9 cellular contexts compared by ENCODE assay signal in the genomic region with DNA sequence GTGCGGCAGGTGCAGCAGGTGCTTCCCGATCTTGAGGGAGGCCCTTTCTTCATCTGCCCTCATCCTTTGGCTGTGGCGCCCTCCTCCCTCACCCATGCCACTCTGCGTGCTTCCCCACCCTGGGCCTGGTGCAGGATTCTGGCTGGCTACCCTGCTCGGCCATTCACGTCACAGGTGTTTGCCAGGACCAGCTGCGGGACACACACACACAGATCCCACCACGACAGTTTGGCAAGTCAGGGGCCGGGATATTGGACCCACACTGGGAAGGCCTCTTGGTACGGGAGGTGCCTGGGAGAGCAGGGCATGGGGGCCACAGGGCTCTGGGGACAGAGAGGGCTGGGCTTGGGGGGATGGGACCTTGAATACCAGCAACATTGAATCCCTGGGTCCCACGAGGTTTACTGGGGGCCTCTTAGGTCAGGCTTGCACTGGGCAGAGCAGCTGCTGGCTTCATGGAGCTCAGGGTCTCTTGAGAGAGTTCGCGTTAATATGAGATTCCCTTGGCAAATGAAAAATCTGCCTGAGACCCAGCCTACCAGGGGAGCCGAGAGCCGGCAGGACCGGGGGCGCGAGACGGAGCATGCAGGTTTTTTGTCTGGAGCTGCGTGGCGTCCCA. TPM values are rescaled to one million over a fixed set of nuclear protein-coding genes. Genes with fewer than 3 reads are reported as not detected.
DNase-seq lines count a peak whose midpoint lies in the region; ATAC-seq and TF ChIP-seq lines count a peak whose summit lies in the region.
"Had no signal": no experiment of that assay in that cellular context is flagged by ENCODE, and none has a peak within 500 bp of the region (broad histone marks: within the 10 kb centered on the region; RNA-seq: fewer than 3 reads in every experiment).

No MANE protein-coding gene starts in this region.

- no peak for ATAC-seq in stimulated activated naive CD8-positive, alpha-beta T cell treated with anti-CD3 and anti-CD28 coated beads, Interleukin-15, Interleukin-2, amounts not matched to agents 100 U/mL and 50 U/mL, for 24 hours
- ATAC-seq in memory B cell (ENCODE audit: low read depth): no peak
- ATAC-seq in HG03460 (IDR thresholded peaks at IDR 0.05; ENCODE audit: unreplicated experiment): no peak

- H3K9ac ChIP-seq in SU-DHL-6 (ENCODE audit: low read length): peak overlapping the region; percentile 12; the same call in 1 of the 2 replicates

- H3K9me2 ChIP-seq in SU-DHL-6 (replicated peaks; ENCODE audit: insufficient read depth, low read length): no peaks in the 10 kb centered on the region

- no peak overlapping the region for H2AFZ ChIP-seq in SU-DHL-6 (ENCODE audit: low read depth, low read length, severe bottlenecking)

- H3K79me2 ChIP-seq in SU-DHL-6 (ENCODE audit: insufficient read depth, low read length): 0 out of 2 replicates have a peak, but pooled peaks cover 10% of the 10 kb centered on the region

- H3K4me3 Mint-ChIP-seq in stimulated activated naive CD8-positive, alpha-beta T cell treated with anti-CD3 and anti-CD28 coated beads, Interleukin-15, Interleukin-2, amounts not matched to agents 100 ng/mL and 50 ng/mL, for 24 hours: peak overlapping the region; percentile 57
- H3K4me3 Mint-ChIP-seq in memory B cell (peak overlapping the region; percentile 78), glutamatergic neuron (ENCODE audit: unreplicated experiment) (no peak overlapping the region)

- H3K4me1 Mint-ChIP-seq in stimulated activated naive CD8-positive, alpha-beta T cell treated with anti-CD3 and anti-CD28 coated beads, Interleukin-15, Interleukin-2, amounts not matched to agents 100 ng/mL and 50 ng/mL, for 24 hours (ENCODE audit: low read depth): peaks cover 94% of the 10 kb centered on the region
- H3K4me1 Mint-ChIP-seq in memory B cell (peaks cover 73% of the 10 kb centered on the region), glutamatergic neuron (ENCODE audit: low read depth, unreplicated experiment) (peaks cover 20% of the 10 kb centered on the region)

- H3K9me3 ChIP-seq in SU-DHL-6 (ENCODE audit: insufficient read depth, low read length): no peaks in the 10 kb centered on the region

- TF ChIP-seq CTCF in SU-DHL-6 (IDR thresholded peaks at IDR 0.05; ENCODE audit: insufficient read depth, low read length, poor library complexity, severe bottlenecking) (no peak), glutamatergic neuron (IDR thresholded peaks at IDR 0.05; ENCODE audit: partially characterized antibody, unreplicated experiment) (no peak)

- no peaks in the 10 kb centered on the region; the same call in 1 of the 2 replicates for H4K20me1 ChIP-seq in SU-DHL-6 (ENCODE audit: low read depth, low read length)

- H3K27ac ChIP-seq in SU-DHL-6 (ENCODE audit: low read depth, low read length): peak overlapping the region; percentile 43

- H3K27me3 ChIP-seq in SU-DHL-6 (ENCODE audit: low read length): no peaks in the 10 kb centered on the region

- no peaks in the 10 kb centered on the region for H3K27me3 Mint-ChIP-seq in stimulated activated naive CD8-positive, alpha-beta T cell treated with anti-CD3 and anti-CD28 coated beads, Interleukin-15, Interleukin-2, amounts not matched to agents 100 ng/mL and 50 ng/mL, for 24 hours
- H3K27me3 Mint-ChIP-seq in memory B cell: no peaks in the 10 kb centered on the region
- H3K27me3 Mint-ChIP-seq in glutamatergic neuron (ENCODE audit: unreplicated experiment): peaks cover 6% of the 10 kb centered on the region

- peak overlapping the region; percentile 46 for H3K4me2 ChIP-seq in SU-DHL-6 (ENCODE audit: low read depth, low read length, poor library complexity, severe bottlenecking)

- no peak overlapping the region for H3K27ac Mint-ChIP-seq in stimulated activated naive CD8-positive, alpha-beta T cell treated with anti-CD3 and anti-CD28 coated beads, Interleukin-15, Interleukin-2, amounts not matched to agents 100 ng/mL and 50 ng/mL, for 24 hours
- H3K27ac Mint-ChIP-seq in memory B cell (peak overlapping the region; percentile 78), glutamatergic neuron (ENCODE audit: unreplicated experiment) (no peak overlapping the region)

- H3K9me3 Mint-ChIP-seq in stimulated activated naive CD8-positive, alpha-beta T cell treated with anti-CD3 and anti-CD28 coated beads, Interleukin-15, Interleukin-2, amounts not matched to agents 100 ng/mL and 50 ng/mL, for 24 hours: no peaks in the 10 kb centered on the region
- H3K9me3 Mint-ChIP-seq in memory B cell (peaks cover 3% of the 10 kb centered on the region), glutamatergic neuron (ENCODE audit: unreplicated experiment) (peaks cover 8% of the 10 kb centered on the region)

- H3F3A ChIP-seq in SU-DHL-6 (ENCODE audit: insufficient read depth): peaks cover 13% of the 10 kb centered on the region; the same call in 1 of the 2 replicates

- H3K36me3 ChIP-seq in SU-DHL-6 (ENCODE audit: low read length): no peaks in the 10 kb centered on the region

- H3K36me3 Mint-ChIP-seq in stimulated activated naive CD8-positive, alpha-beta T cell treated with anti-CD3 and anti-CD28 coated beads, Interleukin-15, Interleukin-2, amounts not matched to agents 100 ng/mL and 50 ng/mL, for 24 hours (ENCODE audit: low read depth): peaks cover 37% of the 10 kb centered on the region
- peaks cover 12% of the 10 kb centered on the region for H3K36me3 Mint-ChIP-seq in memory B cell
- H3K36me3 Mint-ChIP-seq in glutamatergic neuron (ENCODE audit: unreplicated experiment): peaks cover 7% of the 10 kb centered on the region

- no peak overlapping the region for H3K4me3 ChIP-seq in SU-DHL-6 (ENCODE audit: insufficient read depth, low read length, poor library complexity, severe bottlenecking)

- DNase-seq in stimulated activated naive CD8-positive, alpha-beta T cell treated with anti-CD3 and anti-CD28 coated beads, Interleukin-15, Interleukin-2, amounts not matched to agents 100 U/mL and 50 U/mL, for 24 hours: no peak
- DNase-seq in memory B cell (ENCODE audit: low spot score in 2 of 2): no peak
- no peak for DNase-seq in stimulated activated CD4-positive, alpha-beta T cell treated with anti-CD3 and anti-CD28 coated beads, Interleukin-4, amount 100 ng/mL, for 4 hours
- DNase-seq in HuH-7.5 (ENCODE audit: low spot score): no peak
- no peak for DNase-seq in glutamatergic neuron
- DNase-seq: retina had no signal

RNA-seq across cellular contexts. Expression of gene ADCY7, which starts 15.1 kb away (rescaled TPM):
- total RNA-seq in glutamatergic neuron (ENCODE audit: unreplicated experiment): 16.7 TPM
